1 cellular context compared by ENCODE assay signal in the genomic region with DNA sequence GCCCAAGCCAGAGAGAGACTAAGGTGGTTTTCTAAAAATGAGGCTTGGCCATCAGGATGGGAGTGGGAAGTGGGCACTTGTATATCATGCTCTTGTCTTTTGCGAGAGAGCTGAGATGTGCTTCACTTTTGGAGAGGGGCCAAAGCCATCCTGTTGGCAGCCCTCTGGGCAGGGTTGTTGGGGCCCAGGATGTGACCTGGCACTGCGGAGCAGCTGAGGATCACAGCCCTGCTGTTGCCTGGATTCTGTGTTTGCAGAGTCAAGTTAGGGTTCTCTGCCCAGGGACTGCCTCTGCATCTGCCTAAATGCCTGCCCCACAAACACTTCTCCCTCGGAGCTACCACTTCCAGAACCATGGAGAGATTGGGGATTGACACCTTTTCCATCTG.
TF ChIP-seq lines count a peak whose summit lies in the region.

No MANE protein-coding gene starts in this region.

TF ChIP-seq in IMR-90, 13 proteins besides CTCF, POLR2A, EP300 and RAD21:
- TF ChIP-seq, protein P1, sequence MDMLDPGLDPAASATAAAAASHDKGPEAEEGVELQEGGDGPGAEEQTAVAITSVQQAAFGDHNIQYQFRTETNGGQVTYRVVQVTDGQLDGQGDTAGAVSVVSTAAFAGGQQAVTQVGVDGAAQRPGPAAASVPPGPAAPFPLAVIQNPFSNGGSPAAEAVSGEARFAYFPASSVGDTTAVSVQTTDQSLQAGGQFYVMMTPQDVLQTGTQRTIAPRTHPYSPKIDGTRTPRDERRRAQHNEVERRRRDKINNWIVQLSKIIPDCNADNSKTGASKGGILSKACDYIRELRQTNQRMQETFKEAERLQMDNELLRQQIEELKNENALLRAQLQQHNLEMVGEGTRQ (IDR thresholded peaks at IDR 0.05; ENCODE audit: low read depth, low read length): no peak
